Comparison of ENCODE assay signal across 8 cellular contexts in genomic region chrX:55161581-55161980, GRCh38. TPM values are rescaled to one million over a fixed set of nuclear protein-coding genes. Genes with fewer than 3 reads are reported as not detected.
DNase-seq lines count a peak whose midpoint lies in the region; ATAC-seq and TF ChIP-seq lines count a peak whose summit lies in the region.

No MANE protein-coding gene starts in this region.

- no peak for TF ChIP-seq CTCF in neural crest cell (conservative IDR thresholded peaks at IDR 0.05)

- H3K4me1 Mint-ChIP-seq in neural crest cell: peaks cover 6% of the 10 kb centered on the region

- H3K36me3 Mint-ChIP-seq in neural crest cell (ENCODE audit: low read depth): peaks cover 3% of the 10 kb centered on the region

- H3K9me3 Mint-ChIP-seq in neural crest cell: peaks cover 10% of the 10 kb centered on the region

- H3K4me3 ChIP-seq in H7 (ENCODE audit: insufficient read depth, low read depth, low read length): peak overlapping the region; percentile 69

- H3K36me3 ChIP-seq in H7 (replicated peaks; ENCODE audit: control insufficient read depth, insufficient read depth, low read length): no peaks in the 10 kb centered on the region

- peak overlapping the region; percentile 87 for H3K27ac Mint-ChIP-seq in neural crest cell (ENCODE audit: unreplicated experiment)

- ATAC-seq in SK-N-SH treated with all-trans-retinoic acid at 6 μM for 48 hours: peak; percentile 6
- ATAC-seq in esophagus mucosa: peak; percentile 3
- ATAC-seq in GM18519 (IDR thresholded peaks at IDR 0.05; ENCODE audit: low FRiP score, unreplicated experiment): no peak

- peaks cover 7% of the 10 kb centered on the region for H3K27me3 Mint-ChIP-seq in neural crest cell (ENCODE audit: low read depth)

- DNase-seq in H7: peak; percentile 11
- no peak for DNase-seq in neural crest cell (ENCODE audit: low read depth, low spot score)
- DNase-seq in GF-D8 (lab: John Stamatoyannopoulos, UW): no peak
- no peak for DNase-seq in NCI-H1105 (lab: John Stamatoyannopoulos, UW)
- DNase-seq in NOMO-1 treated with DMSO at 0.1 percent for 48 hours (lab: John Stamatoyannopoulos, UW; ENCODE audit: unreplicated experiment): no peak

- peak overlapping the region; percentile 95 for H3K4me3 Mint-ChIP-seq in neural crest cell

- H3K27me3 ChIP-seq in H7 (ENCODE audit: control insufficient read depth, insufficient read depth, low read length): no peaks in the 10 kb centered on the region

TF ChIP-seq in SK-N-SH treated with all-trans-retinoic acid at 6 μM for 48 hours, 23 proteins besides CTCF, POLR2A, EP300 and RAD21:
- no peak for TF ChIP-seq PATZ1 (CRISPR knock-in tag; IDR thresholded peaks at IDR 0.05; ENCODE audit: borderline replicate concordance)
- no peak for TF ChIP-seq TSHZ2 (CRISPR knock-in tag; IDR thresholded peaks at IDR 0.05)
- no peak for TF ChIP-seq CSRNP3 (CRISPR knock-in tag; IDR thresholded peaks at IDR 0.05)
- TF ChIP-seq OSR1 (CRISPR knock-in tag; IDR thresholded peaks at IDR 0.05): no peak
- no peak for TF ChIP-seq POU6F1 (CRISPR knock-in tag; IDR thresholded peaks at IDR 0.05; ENCODE audit: borderline replicate concordance, low read depth)
- TF ChIP-seq ZNF8 (CRISPR knock-in tag; IDR thresholded peaks at IDR 0.05): no peak
- no peak for TF ChIP-seq SNAI2 (CRISPR knock-in tag; IDR thresholded peaks at IDR 0.05)
- no peak for TF ChIP-seq PPARA (CRISPR knock-in tag; IDR thresholded peaks at IDR 0.05; ENCODE audit: borderline replicate concordance)
- no peak for TF ChIP-seq ZC3H10 (CRISPR knock-in tag; IDR thresholded peaks at IDR 0.05)
- no peak for TF ChIP-seq CREB5 (CRISPR knock-in tag; IDR thresholded peaks at IDR 0.05; ENCODE audit: low read depth)
- TF ChIP-seq TOX (CRISPR knock-in tag; IDR thresholded peaks at IDR 0.05; ENCODE audit: borderline replicate concordance): no peak
- TF ChIP-seq CSDC2 (CRISPR knock-in tag; IDR thresholded peaks at IDR 0.05): no peak
- TF ChIP-seq GLIS3 (CRISPR knock-in tag; IDR thresholded peaks at IDR 0.05): no peak
- no peak for TF ChIP-seq ESRRG (CRISPR knock-in tag; IDR thresholded peaks at IDR 0.05)
- no peak for TF ChIP-seq ISL1 (CRISPR knock-in tag; IDR thresholded peaks at IDR 0.05)
- no peak for TF ChIP-seq ARNTL (CRISPR knock-in tag; IDR thresholded peaks at IDR 0.05; ENCODE audit: borderline replicate concordance, low read depth)
- no peak for TF ChIP-seq BACH2 (CRISPR knock-in tag; IDR thresholded peaks at IDR 0.05; ENCODE audit: borderline replicate concordance)
- no peak for TF ChIP-seq TCF4 (CRISPR knock-in tag; IDR thresholded peaks at IDR 0.05; ENCODE audit: borderline replicate concordance)
TF ChIP-seq in SK-N-SH treated with all-trans-retinoic acid at 6 μM for 48 hours: peak in this region for 0.

RNA-seq across cellular contexts. Expression of gene PAGE5, which starts 58.6 kb away (rescaled TPM):
- total RNA-seq in H7 (2014; rRNA removed; shearing (Covaris generic)): not detected in 2 replicates
- total RNA-seq in esophagus mucosa: not detected
- not detected in 2 replicates for total RNA-seq in neural crest cell
